ENCODE assay signal across 9 cellular contexts in the genomic region with DNA sequence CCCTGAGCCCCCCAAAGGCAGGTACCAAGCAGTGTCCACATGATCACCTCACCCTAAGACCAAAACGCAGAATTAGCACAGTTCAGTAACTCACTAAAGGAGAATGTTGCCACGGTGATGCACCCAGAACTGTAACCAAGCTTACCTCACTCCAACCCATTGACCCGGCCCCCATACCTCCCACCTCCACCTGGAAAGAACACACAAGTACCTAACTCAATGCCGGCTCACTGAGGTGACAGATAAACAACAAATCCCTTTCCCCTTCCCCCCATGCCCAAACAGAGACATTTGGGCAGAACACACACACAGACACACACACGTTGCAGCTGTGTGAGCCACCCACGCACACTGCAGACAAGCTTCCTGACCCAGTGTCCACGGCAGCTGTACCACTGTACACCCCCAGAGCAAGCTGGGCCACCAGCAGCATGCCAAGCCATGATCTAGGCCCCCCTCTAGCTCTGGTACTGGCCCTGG. TPM values are rescaled to one million over a fixed set of nuclear protein-coding genes. Genes with fewer than 3 reads are reported as not detected.
DNase-seq lines count a peak whose midpoint lies in the region; ATAC-seq and TF ChIP-seq lines count a peak whose summit lies in the region.
"Had no signal": no experiment of that assay in that cellular context is flagged by ENCODE, and none has a peak within 500 bp of the region (broad histone marks: within the 10 kb centered on the region; RNA-seq: fewer than 3 reads in every experiment).

No MANE protein-coding gene starts in this region.

- no TSS peak for BruUV-seq in OCI-LY7 (replicated peaks; lab: Mats Ljungman, UMichigan)

- H3K36me3 ChIP-seq in ACC112 (ENCODE audit: insufficient read depth, low read length) (no peaks in the 10 kb centered on the region), KMS-11 (ENCODE audit: insufficient read depth) (no peaks in the 10 kb centered on the region), neuronal stem cell (replicated peaks in 1 of 2; ENCODE audit: control insufficient read depth in 2 of 2, insufficient read depth in 2 of 2, low read length in 2 of 2) (no peaks in the 10 kb centered on the region), OCI-LY7 (ENCODE audit: insufficient read depth, low read length) (no peaks in the 10 kb centered on the region)

- H3K9me3 ChIP-seq in neuronal stem cell (replicated peaks in 1 of 2; ENCODE audit: control insufficient read depth in 2 of 2, insufficient read depth in 1 of 2, low read depth in 1 of 2, low read length in 2 of 2) (no peaks in the 10 kb centered on the region), OCI-LY7 (ENCODE audit: low read length) (no peaks in the 10 kb centered on the region)

- H4K8ac ChIP-seq in neuronal stem cell (ENCODE audit: low read depth, low read length) = peak overlapping the region; percentile 32

- no peak for DNase-seq in epithelial cell of proximal tubule (ENCODE audit: low read depth)
- DNase-seq in neuronal stem cell (ENCODE audit: low spot score) = no peak
- DNase-seq in GOT3 (lab: John Stamatoyannopoulos, UW) = no peak
- DNase-seq in OCI-LY7 (ENCODE audit: low spot score) = no peak
- DNase-seq in SK-N-DZ (ENCODE audit: low spot score) = no peak

- H2AFZ ChIP-seq in ACC112 (ENCODE audit: low read length, unreplicated experiment) (no peak overlapping the region), KMS-11 (ENCODE audit: low read depth) (no peak overlapping the region), neuronal stem cell (ENCODE audit: low read length) (peak overlapping the region; percentile 6), OCI-LY7 (ENCODE audit: low read length) (no peak overlapping the region)

- H3K4me3 ChIP-seq in ACC112 (ENCODE audit: low read depth, low read length) (peak overlapping the region; percentile 84), KMS-11 (IDR thresholded peaks at IDR 0.05; ENCODE audit: insufficient read depth, low read depth, low read length) (no peak overlapping the region), epithelial cell of proximal tubule (ENCODE audit: low read depth, low read length) (peak overlapping the region; percentile 86), neuronal stem cell (ENCODE audit: low read length in 2 of 2) (no peak overlapping the region), OCI-LY7 (ENCODE audit: low read depth, low read length, poor library complexity, severe bottlenecking) (no peak overlapping the region)

- no peak overlapping the region for H2BK5ac ChIP-seq in neuronal stem cell (ENCODE audit: low read length)

- POLR2A ChIA-PET in OCI-LY7 (lab: Charles Lee) = interaction anchor here (1.1 to 6.7 kb wide), 5 partner anchors 9 to 16 kb away, joined by 4 to 44 read pairs (median 6); no protein-coding TSS in a partner anchor

- no CpG with 5 or more reads among the region's 7 CpGs for WGBS in neuronal stem cell (ENCODE audit: extremely low coverage in 2 of 2, insufficient read length in 2 of 2, insufficient replicate concordance in 1 of 2), 2 donors

- H3K9ac ChIP-seq in KMS-11 (no peak overlapping the region), neuronal stem cell (ENCODE audit: low read depth, low read length, poor library complexity) (peak overlapping the region; percentile 25)

- H3K4me2 ChIP-seq in KMS-11 (peak overlapping the region; percentile 74; the same call in 1 of the 2 replicates), neuronal stem cell (ENCODE audit: insufficient read depth, low read length, poor library complexity, severe bottlenecking) (no peak overlapping the region), OCI-LY7 (ENCODE audit: low read length) (no peak overlapping the region)

- peak overlapping the region; percentile 78 for H2AK5ac ChIP-seq in neuronal stem cell (ENCODE audit: low read depth, low read length)

- peak overlapping the region; percentile 84 for H3K18ac ChIP-seq in neuronal stem cell (ENCODE audit: low read length)

- H3K4ac ChIP-seq in neuronal stem cell (ENCODE audit: low read length) = peak overlapping the region; percentile 53

- CTCF ChIA-PET in OCI-LY7 (lab: Charles Lee; ENCODE audit: unreplicated experiment) = interaction anchor here (1.9 to 2.3 kb wide), 2 partner anchors 9 to 15 kb away, joined by 13 to 16 read pairs; no protein-coding TSS in a partner anchor

- TF ChIP-seq CTCF in KMS-11 (conservative IDR thresholded peaks at IDR 0.05; ENCODE audit: low read depth, low read length) (no peak), epithelial cell of proximal tubule (conservative IDR thresholded peaks at IDR 0.05; ENCODE audit: low read depth, low read length) (no peak), OCI-LY7 (conservative IDR thresholded peaks at IDR 0.05; ENCODE audit: low read length) (no peak)

- H3K27me3 ChIP-seq in ACC112 (ENCODE audit: insufficient read depth, low read length) (no peaks in the 10 kb centered on the region), KMS-11 (ENCODE audit: insufficient read depth, low read depth) (no peaks in the 10 kb centered on the region), neuronal stem cell (ENCODE audit: control insufficient read depth in 3 of 3, insufficient read depth in 3 of 3, low read depth in 1 of 3, low read length in 3 of 3) (peaks cover 0 to 5% (median 0%) of the 10 kb centered on the region in 3 experiments)

- no peaks in the 10 kb centered on the region for H3K79me2 ChIP-seq in ACC112 (ENCODE audit: control insufficient read depth, insufficient read depth, low read length, unreplicated experiment)
- H3K79me2 ChIP-seq in KMS-11 (ENCODE audit: insufficient read depth, low read depth) = no peaks in the 10 kb centered on the region
- no peaks in the 10 kb centered on the region for H3K79me2 ChIP-seq in OCI-LY7 (ENCODE audit: insufficient read depth, low read depth, low read length)

- H3K4me1 ChIP-seq in ACC112 (ENCODE audit: control insufficient read depth, insufficient read depth, low read length, unreplicated experiment) (peaks cover 37% of the 10 kb centered on the region), KMS-11 (ENCODE audit: low read depth, poor library complexity, severe bottlenecking) (peaks cover 70% of the 10 kb centered on the region), neuronal stem cell (ENCODE audit: control insufficient read depth in 2 of 2, insufficient read depth in 1 of 2, low read depth in 1 of 2, low read length in 2 of 2) (peaks cover 17 to 22% of the 10 kb centered on the region in 2 donors), OCI-LY7 (ENCODE audit: insufficient read depth, low read length, poor library complexity, severe bottlenecking) (peaks cover 43% of the 10 kb centered on the region)

- no peak overlapping the region for H4K91ac ChIP-seq in neuronal stem cell (ENCODE audit: low read depth, low read length, poor library complexity)

- ATAC-seq in SK-N-SH treated with all-trans-retinoic acid at 6 μM for 48 hours = no peak

- intact Hi-C loops in OCI-LY7 (cut with micrococcal nuclease; ENCODE audit: unreplicated experiment) = no loop called here

- no peaks in the 10 kb centered on the region for H3K9me2 ChIP-seq in OCI-LY7 (ENCODE audit: insufficient read depth, low read length)

- H3K27ac ChIP-seq in ACC112 (ENCODE audit: low read depth, low read length) = no peak overlapping the region
- H3K27ac ChIP-seq in KMS-11 = no peak overlapping the region
- H3K27ac ChIP-seq in neuronal stem cell (replicated peaks; ENCODE audit: low read length) = no peak overlapping the region
- no peak overlapping the region for H3K27ac ChIP-seq in OCI-LY7 (ENCODE audit: low read depth, low read length, poor library complexity, severe bottlenecking)

- H2BK15ac ChIP-seq in neuronal stem cell (ENCODE audit: low read length) = peak overlapping the region; percentile 90

- H4K20me1 ChIP-seq in KMS-11 (ENCODE audit: insufficient read depth) (no peaks in the 10 kb centered on the region), OCI-LY7 (ENCODE audit: insufficient read depth, low read length) (no peaks in the 10 kb centered on the region)

- peak overlapping the region; percentile 73 for H3K14ac ChIP-seq in neuronal stem cell (ENCODE audit: low read length)

- H3K79me1 ChIP-seq in neuronal stem cell (ENCODE audit: low read depth, low read length) = no peaks in the 10 kb centered on the region

- no peak overlapping the region for H2BK120ac ChIP-seq in neuronal stem cell (ENCODE audit: low read depth, low read length)

- H2BK12ac ChIP-seq in neuronal stem cell (ENCODE audit: low read length) = peak overlapping the region; percentile 85

- no peak overlapping the region for H3K23ac ChIP-seq in neuronal stem cell (ENCODE audit: low read depth, low read length, poor library complexity)

TF ChIP-seq in SK-N-SH treated with all-trans-retinoic acid at 6 μM for 48 hours, 23 proteins besides CTCF, POLR2A, EP300 and RAD21 (continues in another document):
- no peak for TF ChIP-seq ZNF565 (CRISPR knock-in tag; conservative IDR thresholded peaks at IDR 0.05; ENCODE audit: low read depth)
- TF ChIP-seq TCF4 (CRISPR knock-in tag; IDR thresholded peaks at IDR 0.05; ENCODE audit: borderline replicate concordance) = no peak
- TF ChIP-seq SNAI2 (CRISPR knock-in tag; IDR thresholded peaks at IDR 0.05) = no peak
- no peak for TF ChIP-seq ESRRG (CRISPR knock-in tag; IDR thresholded peaks at IDR 0.05)
- no peak for TF ChIP-seq ZFP30 (CRISPR knock-in tag; IDR thresholded peaks at IDR 0.05)
- TF ChIP-seq ISL1 (CRISPR knock-in tag; IDR thresholded peaks at IDR 0.05) = no peak
- no peak for TF ChIP-seq ZNF8 (CRISPR knock-in tag; IDR thresholded peaks at IDR 0.05)

RNA-seq across cellular contexts. Expression of a gene that starts 1.3 kb away (rescaled TPM):
- total RNA-seq in epithelial cell of proximal tubule (8.5 and 102 TPM in 2 replicates), OCI-LY7 (2022) (2.9 and 4.7 TPM in 2 replicates)
- 1.3 TPM for polyA plus RNA-seq in neuronal stem cell (2013, experiment 1 of 2)
- polyA plus RNA-seq in neuronal stem cell (2013, experiment 2 of 2) = 1.1 TPM
- 0.69 and 0.80 TPM in 2 replicates for total RNA-seq in OCI-LY7 (2014; rRNA removed; shearing (Covaris generic))
- polyA plus RNA-seq in SK-N-DZ (2014; cell fraction: cytosol; rRNA removed) = 1.3 and 4.6 TPM in 2 replicates
- polyA plus RNA-seq in SK-N-DZ (2014; cell fraction: nucleus; rRNA removed) = 1.6 and 2.8 TPM in 2 replicates

RNA-seq across cellular contexts. Expression of a gene that starts 15.6 kb away (rescaled TPM):
- total RNA-seq in epithelial cell of proximal tubule = 10.4 and 51.8 TPM in 2 replicates
- polyA plus RNA-seq in neuronal stem cell (2013, experiment 1 of 2) = 12.5 TPM
- polyA plus RNA-seq in neuronal stem cell (2013, experiment 2 of 2) = 12.3 TPM
- 3.8 and 9.6 TPM in 2 replicates for total RNA-seq in OCI-LY7 (2014; rRNA removed; shearing (Covaris generic))
- total RNA-seq in OCI-LY7 (2022) = 8.6 and 12.0 TPM in 2 replicates
- 10.2 and 10.8 TPM in 2 replicates for polyA plus RNA-seq in SK-N-DZ (2014; cell fraction: cytosol; rRNA removed)
- polyA plus RNA-seq in SK-N-DZ (2014; cell fraction: nucleus; rRNA removed) = 5.3 and 5.7 TPM in 2 replicates

RNA-seq across cellular contexts. Expression of a gene that starts 32.1 kb away (rescaled TPM):
- total RNA-seq in epithelial cell of proximal tubule = not detected in 2 replicates
- polyA plus RNA-seq in neuronal stem cell (2013, experiment 1 of 2) = not detected
- polyA plus RNA-seq in neuronal stem cell (2013, experiment 2 of 2) = 0.07 TPM
- total RNA-seq in OCI-LY7 (2014; rRNA removed; shearing (Covaris generic)) = 0.19 TPM in 1 of 2 replicates, not detected in the other
- total RNA-seq in OCI-LY7 (2022) = 0.55 TPM in 1 of 2 replicates, not detected in the other
- 0.05 TPM in 1 of 2 replicates, not detected in the other for polyA plus RNA-seq in SK-N-DZ (2014; cell fraction: cytosol; rRNA removed)
- polyA plus RNA-seq in SK-N-DZ (2014; cell fraction: nucleus; rRNA removed) = not detected in 2 replicates
- polyA plus RNA-seq: neural cell had no signal

RNA-seq across cellular contexts. Expression of a gene that starts 51.6 kb away (rescaled TPM):
- total RNA-seq in epithelial cell of proximal tubule (19.2 and 23.1 TPM in 2 replicates), OCI-LY7 (2022) (52.9 and 53.9 TPM in 2 replicates)
- polyA plus RNA-seq in neuronal stem cell (2013, experiment 1 of 2) = 49.8 TPM
- 50.8 TPM for polyA plus RNA-seq in neuronal stem cell (2013, experiment 2 of 2)
- total RNA-seq in OCI-LY7 (2014; rRNA removed; shearing (Covaris generic)) = 21.6 and 25.1 TPM in 2 replicates
- polyA plus RNA-seq in SK-N-DZ (2014; cell fraction: cytosol; rRNA removed) = 22.9 and 25.8 TPM in 2 replicates
- polyA plus RNA-seq in SK-N-DZ (2014; cell fraction: nucleus; rRNA removed) = 17.0 and 23.8 TPM in 2 replicates

Comparison
In these comparisons a context has a peak if more than half of its experiments do, and no peak if none do; other contexts are left out.
1. H3K4me3 ChIP-seq: peak in ACC112 (single experiment) and epithelial cell of proximal tubule (single experiment); none in KMS-11 (single experiment), neuronal stem cell (0 of 2) and OCI-LY7 (single experiment).